ENCODE assay signal across 1 cellular context in the genomic region with DNA sequence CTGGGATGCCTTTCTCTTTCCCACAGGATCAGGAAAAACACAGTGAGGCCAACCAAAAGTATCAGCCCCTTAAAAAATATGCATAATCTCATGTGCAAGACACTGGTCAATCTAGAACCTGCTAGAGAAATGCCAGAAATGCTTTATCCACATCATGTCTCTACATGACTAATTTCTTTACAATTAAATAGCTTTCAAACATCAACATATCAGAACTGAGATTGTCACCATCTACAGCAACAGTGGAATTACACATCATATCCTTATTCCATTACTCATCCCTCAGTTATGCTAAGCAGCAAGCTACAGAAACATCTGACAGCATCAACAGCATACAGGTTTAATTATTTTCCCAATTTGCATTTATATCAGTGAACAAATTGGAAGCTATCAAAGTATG.
TF ChIP-seq lines count a peak whose summit lies in the region.

No MANE protein-coding gene starts in this region.

TF ChIP-seq in SK-N-SH, 30 proteins besides CTCF, POLR2A, EP300 and RAD21 (continued from another document):
- no peak for TF ChIP-seq MXI1 (IDR thresholded peaks at IDR 0.05; ENCODE audit: low read depth, low read length)
- peak; percentile 17; the same call in 1 of the 2 replicates for TF ChIP-seq NFIC (IDR thresholded peaks at IDR 0.05; ENCODE audit: borderline replicate concordance)
- no peak for TF ChIP-seq TAF1 (IDR thresholded peaks at IDR 0.05; ENCODE audit: borderline replicate concordance, low read depth, low read length)
- peak; percentile 82; the same call in 1 of the 2 replicates for TF ChIP-seq FOSL2 (IDR thresholded peaks at IDR 0.05; ENCODE audit: borderline replicate concordance, low read depth)
- TF ChIP-seq POLR2AphosphoS5 (IDR thresholded peaks at IDR 0.05; ENCODE audit: low read depth, low read length): peak; percentile 29; the same call in 1 of the 2 replicates
- no peak for TF ChIP-seq GATA2 (CRISPR knock-in tag; IDR thresholded peaks at IDR 0.05)
- TF ChIP-seq GABPA (IDR thresholded peaks at IDR 0.05; ENCODE audit: low read depth): no peak
- no peak for TF ChIP-seq ELF1 (IDR thresholded peaks at IDR 0.05)
- TF ChIP-seq, protein P1, sequence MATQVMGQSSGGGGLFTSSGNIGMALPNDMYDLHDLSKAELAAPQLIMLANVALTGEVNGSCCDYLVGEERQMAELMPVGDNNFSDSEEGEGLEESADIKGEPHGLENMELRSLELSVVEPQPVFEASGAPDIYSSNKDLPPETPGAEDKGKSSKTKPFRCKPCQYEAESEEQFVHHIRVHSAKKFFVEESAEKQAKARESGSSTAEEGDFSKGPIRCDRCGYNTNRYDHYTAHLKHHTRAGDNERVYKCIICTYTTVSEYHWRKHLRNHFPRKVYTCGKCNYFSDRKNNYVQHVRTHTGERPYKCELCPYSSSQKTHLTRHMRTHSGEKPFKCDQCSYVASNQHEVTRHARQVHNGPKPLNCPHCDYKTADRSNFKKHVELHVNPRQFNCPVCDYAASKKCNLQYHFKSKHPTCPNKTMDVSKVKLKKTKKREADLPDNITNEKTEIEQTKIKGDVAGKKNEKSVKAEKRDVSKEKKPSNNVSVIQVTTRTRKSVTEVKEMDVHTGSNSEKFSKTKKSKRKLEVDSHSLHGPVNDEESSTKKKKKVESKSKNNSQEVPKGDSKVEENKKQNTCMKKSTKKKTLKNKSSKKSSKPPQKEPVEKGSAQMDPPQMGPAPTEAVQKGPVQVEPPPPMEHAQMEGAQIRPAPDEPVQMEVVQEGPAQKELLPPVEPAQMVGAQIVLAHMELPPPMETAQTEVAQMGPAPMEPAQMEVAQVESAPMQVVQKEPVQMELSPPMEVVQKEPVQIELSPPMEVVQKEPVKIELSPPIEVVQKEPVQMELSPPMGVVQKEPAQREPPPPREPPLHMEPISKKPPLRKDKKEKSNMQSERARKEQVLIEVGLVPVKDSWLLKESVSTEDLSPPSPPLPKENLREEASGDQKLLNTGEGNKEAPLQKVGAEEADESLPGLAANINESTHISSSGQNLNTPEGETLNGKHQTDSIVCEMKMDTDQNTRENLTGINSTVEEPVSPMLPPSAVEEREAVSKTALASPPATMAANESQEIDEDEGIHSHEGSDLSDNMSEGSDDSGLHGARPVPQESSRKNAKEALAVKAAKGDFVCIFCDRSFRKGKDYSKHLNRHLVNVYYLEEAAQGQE (IDR thresholded peaks at IDR 0.05; ENCODE audit: low read depth, low read length): no peak
- TF ChIP-seq, protein P2, sequence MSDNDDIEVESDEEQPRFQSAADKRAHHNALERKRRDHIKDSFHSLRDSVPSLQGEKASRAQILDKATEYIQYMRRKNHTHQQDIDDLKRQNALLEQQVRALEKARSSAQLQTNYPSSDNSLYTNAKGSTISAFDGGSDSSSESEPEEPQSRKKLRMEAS (IDR thresholded peaks at IDR 0.05; ENCODE audit: low read depth): no peak; the same call in 1 of the 2 replicates
- TF ChIP-seq YY1 (IDR thresholded peaks at IDR 0.05; ENCODE audit: low read depth): no peak
- TF ChIP-seq SIN3A (IDR thresholded peaks at IDR 0.05; ENCODE audit: borderline replicate concordance, low read depth, low read length): no peak
- peak; percentile 58; the same call in 1 of the 2 replicates for TF ChIP-seq TEAD4 (IDR thresholded peaks at IDR 0.05; ENCODE audit: borderline replicate concordance, insufficient read depth)
- TF ChIP-seq EZH2phosphoT487 (IDR thresholded peaks at IDR 0.05; ENCODE audit: borderline replicate concordance, low read depth): no peak
- TF ChIP-seq, protein P3, sequence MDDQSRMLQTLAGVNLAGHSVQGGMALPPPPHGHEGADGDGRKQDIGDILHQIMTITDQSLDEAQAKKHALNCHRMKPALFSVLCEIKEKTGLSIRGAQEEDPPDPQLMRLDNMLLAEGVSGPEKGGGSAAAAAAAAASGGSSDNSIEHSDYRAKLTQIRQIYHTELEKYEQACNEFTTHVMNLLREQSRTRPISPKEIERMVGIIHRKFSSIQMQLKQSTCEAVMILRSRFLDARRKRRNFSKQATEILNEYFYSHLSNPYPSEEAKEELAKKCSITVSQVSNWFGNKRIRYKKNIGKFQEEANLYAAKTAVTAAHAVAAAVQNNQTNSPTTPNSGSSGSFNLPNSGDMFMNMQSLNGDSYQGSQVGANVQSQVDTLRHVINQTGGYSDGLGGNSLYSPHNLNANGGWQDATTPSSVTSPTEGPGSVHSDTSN (IDR thresholded peaks at IDR 0.05): peak; percentile 88
